ENCODE assay signal across 1 cellular context in genomic region chr22:44985906-44986527, GRCh38.
TF ChIP-seq lines count a peak whose summit lies in the region.

No MANE protein-coding gene starts in this region.

TF ChIP-seq in K562, 482 proteins besides CTCF, POLR2A, EP300 and RAD21:
- no peak for TF ChIP-seq PHF20 (IDR thresholded peaks at IDR 0.05; ENCODE audit: partially characterized antibody)
- TF ChIP-seq ZNF212 (CRISPR knock-in tag; IDR thresholded peaks at IDR 0.05): no peak
- no peak for TF ChIP-seq ZNF347 (CRISPR knock-in tag; IDR thresholded peaks at IDR 0.05; ENCODE audit: low read depth)
- no peak for TF ChIP-seq GTF2A2 (tag; IDR thresholded peaks at IDR 0.05)
- TF ChIP-seq CEBPZ (IDR thresholded peaks at IDR 0.05; ENCODE audit: borderline replicate concordance, low read depth, low read length): no peak
- TF ChIP-seq STAT5B (CRISPR knock-in tag; IDR thresholded peaks at IDR 0.05): no peak
- no peak for TF ChIP-seq HOMEZ (CRISPR knock-in tag; IDR thresholded peaks at IDR 0.05)
- no peak for TF ChIP-seq TRIM25 (IDR thresholded peaks at IDR 0.05; ENCODE audit: borderline replicate concordance)
- peak; percentile 80 for TF ChIP-seq RFX1 (IDR thresholded peaks at IDR 0.05)
- TF ChIP-seq TAF1 (IDR thresholded peaks at IDR 0.05; ENCODE audit: control insufficient read depth, extremely low read depth, insufficient read depth, low read length, severe bottlenecking): no peak
- no peak for TF ChIP-seq ATF2 (CRISPR knock-in tag; IDR thresholded peaks at IDR 0.05)
- TF ChIP-seq SMARCB1 (IDR thresholded peaks at IDR 0.05; ENCODE audit: insufficient read length, low read depth): no peak
- no peak for TF ChIP-seq HES1 (IDR thresholded peaks at IDR 0.05; ENCODE audit: low read depth)
- peak in 1 of 2 experiments; percentile 27; a peak in 2 of 4 replicates for TF ChIP-seq KDM1A (IDR thresholded peaks at IDR 0.05)
- TF ChIP-seq ESRRA (IDR thresholded peaks at IDR 0.05; ENCODE audit: borderline replicate concordance, low read depth): no peak
